In the genomic region with DNA sequence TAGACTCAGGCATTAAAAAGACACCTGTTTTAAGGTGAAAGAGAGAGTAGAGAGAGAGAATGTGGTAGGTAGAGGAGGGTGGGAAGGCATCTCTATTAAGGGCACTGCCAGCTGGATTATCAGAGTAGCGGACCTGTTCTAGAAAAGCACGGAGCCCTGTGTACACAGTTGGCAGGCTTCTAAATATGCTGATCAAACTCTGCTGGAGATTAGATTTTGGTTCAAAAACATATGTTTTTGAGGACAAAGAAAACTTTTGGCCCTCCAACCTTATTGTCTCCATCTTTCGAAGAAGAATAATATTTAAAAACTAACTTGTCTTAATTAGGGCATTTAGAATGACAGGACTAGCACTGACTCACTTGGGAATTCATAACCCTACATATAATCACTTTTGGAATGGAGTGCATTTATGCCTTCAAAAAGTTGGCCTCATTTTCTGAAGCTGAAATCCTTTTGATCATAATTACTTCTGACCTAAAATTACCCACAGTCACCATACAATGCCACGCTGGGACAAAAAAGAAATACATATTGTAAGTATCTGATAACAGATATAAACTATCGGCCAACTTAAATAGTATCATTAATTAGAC, we compare ENCODE assay signal across 12 cellular contexts.
"Had no signal": no experiment of that assay in that cellular context is flagged by ENCODE, and none has a peak within 500 bp of the region (broad histone marks: within the 10 kb centered on the region; RNA-seq: fewer than 3 reads in every experiment).

No MANE protein-coding gene starts in this region.

- H3K27ac ChIP-seq: brain microvascular endothelial cell, ovary had no signal

- H3K36me3 ChIP-seq: brain microvascular endothelial cell, ovary had no signal

- DNase-seq: activated effector memory CD4-positive, alpha-beta T cell treated with Interleukin-2 at 50 U/mL for 16 hours; brain microvascular endothelial cell; effector memory CD8-positive, alpha-beta T cell; foreskin fibroblast; head of caudate nucleus; left colon; mammary epithelial cell; ovary; right cardiac atrium; SIG-M5; stimulated activated naive CD4-positive, alpha-beta T cell treated with Interleukin-2 at 50 U/mL for 16 hours; SW 1271 had no signal

- H3K9me3 ChIP-seq: ovary had no signal

- H3K4me3 ChIP-seq: ovary had no signal

- H3K27me3 ChIP-seq: brain microvascular endothelial cell, ovary had no signal
